ENCODE assay signal across 11 cellular contexts in the genomic region with DNA sequence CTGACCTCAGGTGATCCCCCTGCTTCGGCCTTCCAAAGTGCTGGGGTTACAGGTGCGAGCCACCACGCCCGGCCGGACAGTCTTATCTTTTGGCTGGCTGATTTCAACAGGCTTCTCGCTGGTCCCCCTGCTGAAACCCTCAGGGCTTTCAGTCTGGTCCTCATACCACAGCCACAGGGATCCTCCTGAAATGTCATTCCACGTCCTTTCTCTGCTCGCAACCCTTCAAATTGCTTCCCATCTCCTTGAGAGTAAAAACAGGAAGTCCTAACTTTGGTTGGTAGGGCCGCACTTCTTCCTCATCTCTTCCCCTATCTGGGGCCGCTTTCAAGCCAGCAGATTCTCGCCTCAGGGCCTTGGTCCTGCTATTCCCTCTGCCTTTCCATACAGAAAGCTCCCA. TPM values are rescaled to one million over a fixed set of nuclear protein-coding genes. Genes with fewer than 3 reads are reported as not detected.
DNase-seq lines count a peak whose midpoint lies in the region; ATAC-seq and TF ChIP-seq lines count a peak whose summit lies in the region.
"Had no signal": no experiment of that assay in that cellular context is flagged by ENCODE, and none has a peak within 500 bp of the region (broad histone marks: within the 10 kb centered on the region; RNA-seq: fewer than 3 reads in every experiment).

No MANE protein-coding gene starts in this region.

- TF ChIP-seq POLR2A in IMR-90 (IDR thresholded peaks at IDR 0.05; ENCODE audit: low read depth, low read length) (no peak), gastrocnemius medialis (IDR thresholded peaks at IDR 0.05) (no peak)

- no peak overlapping the region for H2BK20ac ChIP-seq in IMR-90 (ENCODE audit: low read depth, low read length)

- H3K4me1 Mint-ChIP-seq in CD14-positive monocyte (peaks cover 74% of the 10 kb centered on the region), activated B cell treated with CpG ODN at 0.5 μM for 24 hours (peaks cover 37% of the 10 kb centered on the region)
- peaks cover 30 to 52% (median 43%) of the 10 kb centered on the region in 7 donors for H3K4me1 Mint-ChIP-seq in naive thymus-derived CD4-positive, alpha-beta T cell
- H3K4me1 Mint-ChIP-seq in stimulated activated naive B cell treated with anti-CD40 and anti-IgM and Interleukin-4, amounts not matched to agents 10 μg/mL and 1 μg/mL and 100 μg/mL, for 72 hours: peaks cover 20 to 38% of the 10 kb centered on the region in 2 donors
- peaks cover 24 to 28% of the 10 kb centered on the region in 2 donors for H3K4me1 Mint-ChIP-seq in effector memory CD8-positive, alpha-beta T cell (ENCODE audit: low read depth in 2 of 2)

- POLR2A ChIA-PET in IMR-90 (lab: Charles Lee; ENCODE audit: unreplicated experiment) (interaction anchor here (0.7 kb wide), 1 partner anchor 62 kb away, joined by 3 read pairs; no protein-coding TSS in a partner anchor), activated B cell treated with CpG ODN at 0.5 μM for 24 hours (lab: Charles Lee) (interaction anchor here (0.7 to 0.9 kb wide), 2 partner anchors 50 to 57 kb away, joined by 3 to 7 read pairs; no protein-coding TSS in a partner anchor)
- POLR2A ChIA-PET in naive thymus-derived CD4-positive, alpha-beta T cell (lab: Charles Lee): interaction anchor here (0.6 kb wide), 1 partner anchor 13 kb away, joined by 3 read pairs; no protein-coding TSS in a partner anchor

- H3K9me3 ChIP-seq in IMR-90 (ENCODE audit: control insufficient read depth, insufficient read depth, low read length) (no peaks in the 10 kb centered on the region), gastrocnemius medialis (no peaks in the 10 kb centered on the region)
- H3K9me3 ChIP-seq in naive thymus-derived CD4-positive, alpha-beta T cell (ENCODE audit: control insufficient read depth in 2 of 3, low read length in 3 of 3): no peaks in the 10 kb centered on the region

- no peaks in the 10 kb centered on the region; the same call in 1 of the 2 replicates for H3K27me3 ChIP-seq in IMR-90 (ENCODE audit: control insufficient read depth, insufficient read depth, low read length)
- no peaks in the 10 kb centered on the region for H3K27me3 ChIP-seq in naive thymus-derived CD4-positive, alpha-beta T cell (ENCODE audit: control insufficient read depth in 2 of 2, insufficient read depth in 2 of 2, low read length in 2 of 2)
- no peaks in the 10 kb centered on the region for H3K27me3 ChIP-seq in gastrocnemius medialis

- H3K27ac ChIP-seq in IMR-90 (ENCODE audit: insufficient read depth, low read length): no peak overlapping the region
- H3K27ac ChIP-seq in naive thymus-derived CD4-positive, alpha-beta T cell (ENCODE audit: low read depth, low read length): no peak overlapping the region
- no peak overlapping the region for H3K27ac ChIP-seq in gastrocnemius medialis

- H2AK9ac ChIP-seq in IMR-90 (replicated peaks; ENCODE audit: low read depth, low read length, poor library complexity): peak overlapping the region; percentile 23

- peak overlapping the region; percentile 14; the same call in 1 of the 2 replicates for H2BK120ac ChIP-seq in IMR-90 (ENCODE audit: low read depth, low read length)

- no peak overlapping the region for H4K91ac ChIP-seq in IMR-90 (ENCODE audit: insufficient read depth, low read depth, low read length)

- peak; percentile 73 for DNase-seq in CD14-positive monocyte (ENCODE audit: low spot score)
- DNase-seq in IMR-90: no peak
- DNase-seq in activated B cell treated with CpG ODN at 0.5 μM for 24 hours: no peak
- DNase-seq in naive thymus-derived CD4-positive, alpha-beta T cell: no peak
- no peak for DNase-seq in epidermal melanocyte (ENCODE audit: insufficient read length, low spot score)
- no peak for DNase-seq in stimulated activated naive B cell treated with anti-CD40 and anti-IgM and Interleukin-4, amounts not matched to agents 10 μg/mL and 1 μg/mL and 100 μg/mL, for 72 hours
- no peak for DNase-seq in effector memory CD8-positive, alpha-beta T cell
- no peak for DNase-seq in gastrocnemius medialis
- DNase-seq: COR-L47; kidney glomerular epithelial cell; stimulated activated CD4-positive, alpha-beta T cell treated with anti-CD3 and anti-CD28 coated beads, Interleukin-1b, Interleukin-23, amount 100 ng/mL, for 48 hours had no signal

- H3K18ac ChIP-seq in IMR-90 (ENCODE audit: low read depth, low read length): no peak overlapping the region

- peaks cover 5% of the 10 kb centered on the region for H3K4me1 ChIP-seq in IMR-90 (ENCODE audit: control insufficient read depth, insufficient read depth, low read length)
- peaks cover 21 to 22% of the 10 kb centered on the region in 2 donors for H3K4me1 ChIP-seq in naive thymus-derived CD4-positive, alpha-beta T cell (ENCODE audit: control insufficient read depth in 2 of 2, insufficient read depth in 2 of 2, low read length in 2 of 2)
- peaks cover 20 to 23% of the 10 kb centered on the region in 2 donors for H3K4me1 ChIP-seq in gastrocnemius medialis

- dilution Hi-C loops in IMR-90 (cut with HindIII; ENCODE audit: low sequenced_read_pairs, unreplicated experiment): no loop called here

- H3K4ac ChIP-seq in IMR-90 (ENCODE audit: low read depth, low read length): no peak overlapping the region

- WGBS in IMR-90 (ENCODE audit: extremely low coverage in 2 of 2, insufficient read length in 1 of 2), 2 experiments: 91% methylated on average over 11 of the region's 11 CpGs; no CpG with 5 or more reads in 1 of the 2 experiments

- no peak overlapping the region for H4K8ac ChIP-seq in IMR-90 (ENCODE audit: low read depth in 2 of 2, low read length in 2 of 2)

- peak overlapping the region; percentile 89 to 95 (median 94) for H3K27ac Mint-ChIP-seq in CD14-positive monocyte
- H3K27ac Mint-ChIP-seq in activated B cell treated with CpG ODN at 0.5 μM for 24 hours: peak overlapping the region; percentile 93
- peak overlapping the region in 6 of 9 donors; percentile 28 to 92 (median 60) for H3K27ac Mint-ChIP-seq in naive thymus-derived CD4-positive, alpha-beta T cell
- H3K27ac Mint-ChIP-seq in stimulated activated naive B cell treated with anti-CD40 and anti-IgM and Interleukin-4, amounts not matched to agents 10 μg/mL and 1 μg/mL and 100 μg/mL, for 72 hours: no peak overlapping the region
- no peak overlapping the region for H3K27ac Mint-ChIP-seq in effector memory CD8-positive, alpha-beta T cell

- H3K56ac ChIP-seq in IMR-90 (ENCODE audit: extremely low read depth, insufficient read depth, low read length): no peak overlapping the region

- no peak overlapping the region for H4K5ac ChIP-seq in IMR-90 (ENCODE audit: low read depth, low read length)

- H3K9ac ChIP-seq in IMR-90 (ENCODE audit: low read depth, low read length): no peak overlapping the region

- H4K20me1 ChIP-seq in IMR-90 (ENCODE audit: insufficient read depth, low read length): peaks cover 24% of the 10 kb centered on the region

- peak overlapping the region; percentile 26 for H2AFZ ChIP-seq in IMR-90 (replicated peaks; ENCODE audit: low read length, poor library complexity)

- ATAC-seq in IMR-90 (ENCODE audit: low read depth) (no peak), activated B cell treated with CpG ODN at 0.5 μM for 24 hours (ENCODE audit: low read depth) (no peak), gastrocnemius medialis (no peak)
- ATAC-seq in naive thymus-derived CD4-positive, alpha-beta T cell: no peak
- no peak for ATAC-seq in stimulated activated naive B cell treated with anti-CD40 and anti-IgM and Interleukin-4, amounts not matched to agents 10 μg/mL and 1 μg/mL and 100 μg/mL, for 72 hours (replicated peaks)
- ATAC-seq in effector memory CD8-positive, alpha-beta T cell (replicated peaks): no peak

- H3K9me3 Mint-ChIP-seq in CD14-positive monocyte (peaks cover 0 to 2% (median 0%) of the 10 kb centered on the region in 7 donors), activated B cell treated with CpG ODN at 0.5 μM for 24 hours (no peaks in the 10 kb centered on the region)
- H3K9me3 Mint-ChIP-seq in naive thymus-derived CD4-positive, alpha-beta T cell: peaks cover 0 to 4% (median 0%) of the 10 kb centered on the region in 11 donors
- H3K9me3 Mint-ChIP-seq in stimulated activated naive B cell treated with anti-CD40 and anti-IgM and Interleukin-4, amounts not matched to agents 10 μg/mL and 1 μg/mL and 100 μg/mL, for 72 hours: no peaks in the 10 kb centered on the region
- H3K9me3 Mint-ChIP-seq in effector memory CD8-positive, alpha-beta T cell: no peaks in the 10 kb centered on the region

- peaks cover 5 to 11% of the 10 kb centered on the region in 2 experiments; a peak in 2 of 4 replicates for H3K79me1 ChIP-seq in IMR-90 (ENCODE audit: low read depth in 1 of 2, low read length in 2 of 2)

- TF ChIP-seq RAD21 in IMR-90 (IDR thresholded peaks at IDR 0.05; ENCODE audit: low read length): no peak

- peaks cover 5 to 8% of the 10 kb centered on the region in 2 donors for H3K36me3 Mint-ChIP-seq in CD14-positive monocyte
- peaks cover 18% of the 10 kb centered on the region for H3K36me3 Mint-ChIP-seq in activated B cell treated with CpG ODN at 0.5 μM for 24 hours (ENCODE audit: low read depth)
- H3K36me3 Mint-ChIP-seq in naive thymus-derived CD4-positive, alpha-beta T cell: peaks cover 0 to 22% (median 4%) of the 10 kb centered on the region in 5 donors
- peaks cover 9 to 13% of the 10 kb centered on the region in 2 donors for H3K36me3 Mint-ChIP-seq in stimulated activated naive B cell treated with anti-CD40 and anti-IgM and Interleukin-4, amounts not matched to agents 10 μg/mL and 1 μg/mL and 100 μg/mL, for 72 hours
- peaks cover 16% of the 10 kb centered on the region for H3K36me3 Mint-ChIP-seq in effector memory CD8-positive, alpha-beta T cell (ENCODE audit: insufficient read depth)

- H3K36me3 ChIP-seq in IMR-90 (ENCODE audit: control insufficient read depth, insufficient read depth, low read length) (no peaks in the 10 kb centered on the region), gastrocnemius medialis (no peaks in the 10 kb centered on the region)
- peaks cover 0 to 6% (median 0%) of the 10 kb centered on the region in 3 experiments for H3K36me3 ChIP-seq in naive thymus-derived CD4-positive, alpha-beta T cell (ENCODE audit: control insufficient read depth in 2 of 3, insufficient read depth in 3 of 3, low read length in 3 of 3)

- no peak overlapping the region for H3K14ac ChIP-seq in IMR-90 (replicated peaks; ENCODE audit: low read depth, low read length)

- TF ChIP-seq CTCF in CD14-positive monocyte (IDR thresholded peaks at IDR 0.05) (no peak), IMR-90 (conservative IDR thresholded peaks at IDR 0.05; ENCODE audit: low read depth, low read length) (no peak), activated B cell treated with CpG ODN at 0.5 μM for 24 hours (IDR thresholded peaks at IDR 0.05) (no peak), gastrocnemius medialis (IDR thresholded peaks at IDR 0.05 in 4 of 5, conservative IDR thresholded peaks at IDR 0.05 in 1 of 5) (no peak)

- intact Hi-C loops in CD14-positive monocyte (cut with micrococcal nuclease): loop anchor here (5.0 kb wide), 2 partner anchors 44 to 81 kb away; no protein-coding TSS in a partner anchor
- intact Hi-C loops in IMR-90 (cut with micrococcal nuclease): loop anchor here (5.0 kb wide), 2 partner anchors 101 to 294 kb away; a partner anchor contains a TSS
- intact Hi-C loops in activated B cell treated with CpG ODN at 0.5 μM for 24 hours (cut with micrococcal nuclease): loop anchor here (5.0 kb wide), 5 partner anchors 51 to 891 kb away; no protein-coding TSS in a partner anchor
- intact Hi-C loops in naive thymus-derived CD4-positive, alpha-beta T cell (cut with micrococcal nuclease): loop anchor here (5.0 kb wide), 4 partner anchors 94 to 789 kb away; a partner anchor contains a TSS
- intact Hi-C loops in gastrocnemius medialis (cut with DNase I; ENCODE audit: low total_unique reads): no loop called here

- H3K27me3 Mint-ChIP-seq in CD14-positive monocyte (ENCODE audit: low read depth in 3 of 3) (peaks cover 3 to 5% (median 3%) of the 10 kb centered on the region in 3 donors), activated B cell treated with CpG ODN at 0.5 μM for 24 hours (no peaks in the 10 kb centered on the region)
- no peaks in the 10 kb centered on the region for H3K27me3 Mint-ChIP-seq in naive thymus-derived CD4-positive, alpha-beta T cell
- H3K27me3 Mint-ChIP-seq in stimulated activated naive B cell treated with anti-CD40 and anti-IgM and Interleukin-4, amounts not matched to agents 10 μg/mL and 1 μg/mL and 100 μg/mL, for 72 hours: no peaks in the 10 kb centered on the region
- no peaks in the 10 kb centered on the region for H3K27me3 Mint-ChIP-seq in effector memory CD8-positive, alpha-beta T cell

- BruUV-seq in IMR-90 (replicated peaks; lab: Mats Ljungman, UMichigan): no TSS peak

- H3K23ac ChIP-seq in IMR-90 (ENCODE audit: low read depth, low read length): no peak overlapping the region

- H2BK15ac ChIP-seq in IMR-90 (ENCODE audit: low read depth, low read length): no peak overlapping the region

- in situ Hi-C loops in IMR-90 (cut with MboI; ENCODE audit: low sequenced_read_pairs): no loop called here
- in situ Hi-C loops in gastrocnemius medialis (cut with MboI; ENCODE audit: low sequenced_read_pairs in 4 of 4): loop anchor here in 2 of 4 donors (10.0 kb wide), 2 partner anchors 74 to 84 kb away; no protein-coding TSS in a partner anchor

- H3K4me3 Mint-ChIP-seq in CD14-positive monocyte (peak overlapping the region; percentile 52 to 71), activated B cell treated with CpG ODN at 0.5 μM for 24 hours (peak overlapping the region; percentile 94)
- peak overlapping the region; percentile 14 to 98 (median 47) for H3K4me3 Mint-ChIP-seq in naive thymus-derived CD4-positive, alpha-beta T cell
- H3K4me3 Mint-ChIP-seq in stimulated activated naive B cell treated with anti-CD40 and anti-IgM and Interleukin-4, amounts not matched to agents 10 μg/mL and 1 μg/mL and 100 μg/mL, for 72 hours: peak overlapping the region in 1 of 2 donors; percentile 36
- peak overlapping the region in 1 of 2 donors; percentile 97 for H3K4me3 Mint-ChIP-seq in effector memory CD8-positive, alpha-beta T cell

- H2BK5ac ChIP-seq in IMR-90 (ENCODE audit: low read depth, low read length, poor library complexity, severe bottlenecking): no peak overlapping the region

- peak overlapping the region; percentile 2; the same call in 1 of the 2 replicates for H2AK5ac ChIP-seq in IMR-90 (ENCODE audit: low read depth, low read length)

- no peak overlapping the region for H3K4me2 ChIP-seq in IMR-90 (ENCODE audit: low read depth, low read length)

- peaks cover 6% of the 10 kb centered on the region; the same call in 1 of the 2 replicates for H3K9me1 ChIP-seq in IMR-90 (ENCODE audit: insufficient read depth, low read length)

- CTCF ChIA-PET in IMR-90 (lab: Yijun Ruan, JAX) (no interaction called here), activated B cell treated with CpG ODN at 0.5 μM for 24 hours (lab: Charles Lee) (no interaction called here)
- CTCF ChIA-PET in naive thymus-derived CD4-positive, alpha-beta T cell (lab: Charles Lee): interaction anchor here (1.5 kb wide), 2 partner anchors 12 to 87 kb away, joined by 5 to 7 read pairs; no protein-coding TSS in a partner anchor

- H3K4me3 ChIP-seq in IMR-90 (ENCODE audit: insufficient read depth, low read depth, low read length) (no peak overlapping the region), gastrocnemius medialis (no peak overlapping the region)
- no peak overlapping the region for H3K4me3 ChIP-seq in naive thymus-derived CD4-positive, alpha-beta T cell (ENCODE audit: low read length)

RNA-seq across cellular contexts. Expression of a gene that starts 1.4 kb away (rescaled TPM):
- polyA plus RNA-seq in CD14-positive monocyte: 10 to 100 TPM; 33.1 to 38.3 TPM
- total RNA-seq in IMR-90 (2012; rRNA removed): 71.7 and 95.3 TPM in 2 replicates
- polyA plus RNA-seq in IMR-90 (2012; rRNA removed): 31.3 and 38.2 TPM in 2 replicates
- 5.8 and 13.0 TPM in 2 replicates for polyA plus RNA-seq in IMR-90 (2012; cell fraction: cytosol; rRNA removed)
- 6.4 and 42.5 TPM in 2 replicates for polyA plus RNA-seq in IMR-90 (2012; cell fraction: nucleus; rRNA removed; ENCODE audit: low replicate concordance)
- total RNA-seq in activated B cell treated with CpG ODN at 0.5 μM for 24 hours: 60.1 and 68.6 TPM in 2 replicates
- 100 to 1,000 TPM in 2 of 5 experiments, 10 to 100 TPM in 3; 71.0 to 186 (median 95.4) TPM for total RNA-seq in naive thymus-derived CD4-positive, alpha-beta T cell
- polyA plus RNA-seq in naive thymus-derived CD4-positive, alpha-beta T cell: 10 to 100 TPM; 73.1 to 79.4 TPM
- 100 to 1,000 TPM in 3 of 4 donors, 10 to 100 TPM in 1; 93.9 to 211 (median 133) TPM for total RNA-seq in gastrocnemius medialis

Comparison
In these comparisons a context has a peak if more than half of its experiments do, and no peak if none do; other contexts are left out.
1. H3K27ac Mint-ChIP-seq: peak in CD14-positive monocyte (7 of 7), activated B cell treated with CpG ODN at 0.5 μM for 24 hours (single experiment) and naive thymus-derived CD4-positive, alpha-beta T cell (6 of 9); none in stimulated activated naive B cell treated with anti-CD40 and anti-IgM and Interleukin-4, amounts not matched to agents 10 μg/mL and 1 μg/mL and 100 μg/mL, for 72 hours (single experiment) and effector memory CD8-positive, alpha-beta T cell (0 of 2).